20 cellular contexts compared by ENCODE assay signal in genomic region chr3:6640907-6641306, GRCh38.
"Had no signal": no experiment of that assay in that cellular context is flagged by ENCODE, and none has a peak within 500 bp of the region (broad histone marks: within the 10 kb centered on the region; RNA-seq: fewer than 3 reads in every experiment).

No MANE protein-coding gene starts in this region.

- H3K27ac ChIP-seq: body of pancreas, esophagus muscularis mucosa, gastroesophageal sphincter, heart left ventricle, left lung, spleen had no signal

- ATAC-seq: body of pancreas; gastroesophageal sphincter; heart left ventricle; left lung; stimulated activated naive B cell treated with anti-CD40 and anti-IgM and Interleukin-4, amounts not matched to agents 10 μg/mL and 1 μg/mL and 100 μg/mL, for 72 hours had no signal

- H3K27me3 ChIP-seq: body of pancreas, esophagus muscularis mucosa, gastroesophageal sphincter, heart left ventricle, left lung, spleen had no signal

- H3K9me3 ChIP-seq: body of pancreas, esophagus muscularis mucosa, gastroesophageal sphincter had no signal

- H3K4me3 ChIP-seq: body of pancreas, esophagus muscularis mucosa, gastroesophageal sphincter, heart left ventricle, left lung, spleen had no signal

- H3K4me1 ChIP-seq: body of pancreas, esophagus muscularis mucosa, gastroesophageal sphincter, heart left ventricle, left lung, spleen had no signal

- FAIRE-seq: endothelial cell of umbilical vein, kidney had no signal

- DNase-seq: activated B cell treated with CpG ODN at 0.5 μM for 24 hours; activated CD4-positive, alpha-beta memory T cell treated with anti-CD3 and anti-CD28 coated beads for 36 hours; activated CD4-positive, alpha-beta T cell treated with anti-CD3 and anti-CD28 coated beads for 4 hours; activated naive CD4-positive, alpha-beta T cell treated with anti-CD3 and anti-CD28 coated beads for 36 hours; activated T-cell treated with anti-CD3 and anti-CD28 coated beads for 4 hours; body of pancreas; dermis blood vessel endothelial cell; effector memory CD4-positive, alpha-beta T cell; heart left ventricle; kidney; left lung; mammary epithelial cell; occipital lobe; posterior cingulate gyrus; spleen; stimulated activated CD4-positive, alpha-beta T cell treated with anti-CD3 and anti-CD28 coated beads, Interleukin-4, amount 100 ng/mL, for 4 hours; stimulated activated naive B cell treated with anti-CD40 and anti-IgM and Interleukin-4, amounts not matched to agents 10 μg/mL and 1 μg/mL and 100 μg/mL, for 72 hours had no signal

- H3K36me3 ChIP-seq: esophagus muscularis mucosa, gastroesophageal sphincter, heart left ventricle, left lung, spleen had no signal
